ENCODE assay signal across 8 cellular contexts in the genomic region with DNA sequence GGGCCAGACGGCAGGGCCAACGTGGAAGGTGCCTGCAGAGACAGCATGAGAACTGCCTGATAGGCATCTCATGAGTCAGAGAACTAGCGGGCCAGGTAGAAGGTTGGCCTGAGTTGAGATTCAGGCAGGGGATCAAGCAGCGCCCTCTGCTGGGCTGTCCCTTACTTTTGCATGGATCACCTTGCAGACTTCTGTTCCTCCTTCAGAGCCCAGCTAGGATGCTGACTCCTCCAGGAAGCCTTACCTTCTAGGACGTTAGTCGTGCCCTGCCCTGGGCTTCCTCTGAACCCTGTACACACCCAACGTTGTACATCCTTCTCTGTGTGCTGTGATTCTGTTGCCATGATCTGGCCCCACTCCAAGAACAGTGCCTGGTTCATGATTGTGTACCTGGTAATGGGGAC.
A peak's percentile ranks its signal among the peaks of the same experiment; 100 is the strongest.
DNase-seq lines count a peak whose midpoint lies in the region; ATAC-seq lines count a peak whose summit lies in the region.

No MANE protein-coding gene starts in this region.

- H3K36me3 ChIP-seq in trophoblast cell (ENCODE audit: control insufficient read depth in 1 of 2, insufficient read depth in 2 of 2, low read length in 2 of 2), result no peaks in the 10 kb centered on the region

- no CpG with 5 or more reads among the region's 7 CpGs for WGBS in trophoblast cell (ENCODE audit: extremely low coverage, insufficient coverage, insufficient read length)

- DNase-seq in activated CD8-positive, alpha-beta memory T cell treated with anti-CD3 and anti-CD28 coated beads, Interleukin-2, amount 50 U/mL, for 48 hours, result peak; percentile 81
- DNase-seq in activated CD8-positive, alpha-beta memory T cell treated with anti-CD3 and anti-CD28 coated beads for 24 hours, result no peak
- peak; percentile 7 for DNase-seq in NCI-H345 treated with DMSO at 0.1 percent for 48 hours (lab: John Stamatoyannopoulos, UW; ENCODE audit: unreplicated experiment)
- DNase-seq in ecto neural progenitor cell (ENCODE audit: low spot score), result peak; percentile 75
- DNase-seq in trophoblast cell, result peak; percentile 96 to 97
- no peak for DNase-seq in GM19240 (ENCODE audit: insufficient read length, low spot score)
- no peak for DNase-seq in GM03348 (ENCODE audit: low spot score)

- H3K4me2 ChIP-seq in trophoblast cell (ENCODE audit: low read length), result no peak overlapping the region

- no peak overlapping the region for H2AK5ac ChIP-seq in trophoblast cell (ENCODE audit: low read length)

- H3K79me2 ChIP-seq in trophoblast cell (ENCODE audit: control insufficient read depth, insufficient read depth, low read length, poor library complexity), result no peaks in the 10 kb centered on the region

- no peak overlapping the region for H3K27ac ChIP-seq in trophoblast cell (ENCODE audit: low read depth, low read length)

- no peak overlapping the region for H2BK12ac ChIP-seq in trophoblast cell (ENCODE audit: low read length)

- no peak overlapping the region for H3K9ac ChIP-seq in trophoblast cell (ENCODE audit: low read length)

- H3K18ac ChIP-seq in trophoblast cell (ENCODE audit: low read length), result no peak overlapping the region

- H3K4me1 ChIP-seq in trophoblast cell (ENCODE audit: control insufficient read depth in 1 of 2, insufficient read depth in 2 of 2, low read length in 2 of 2), result peaks cover 0 to 6% of the 10 kb centered on the region in 2 experiments

- H3K79me1 ChIP-seq in trophoblast cell (ENCODE audit: low read length), result no peaks in the 10 kb centered on the region

- H2AFZ ChIP-seq in trophoblast cell (ENCODE audit: insufficient read depth, low read length, poor library complexity), result no peak overlapping the region

- H4K91ac ChIP-seq in trophoblast cell (ENCODE audit: low read depth, low read length), result no peak overlapping the region

- no peak for ATAC-seq in HG03457 (IDR thresholded peaks at IDR 0.05; ENCODE audit: unreplicated experiment)

- H4K12ac ChIP-seq in trophoblast cell (ENCODE audit: low read depth, low read length), result no peak overlapping the region

- no peaks in the 10 kb centered on the region for H3K27me3 ChIP-seq in trophoblast cell (ENCODE audit: insufficient read depth, low read length)

- H3K14ac ChIP-seq in trophoblast cell (ENCODE audit: low read length), result no peak overlapping the region

- H3K4ac ChIP-seq in trophoblast cell (ENCODE audit: low read depth, low read length), result no peak overlapping the region

- H4K8ac ChIP-seq in trophoblast cell (ENCODE audit: low read depth, low read length), result no peak overlapping the region

- no peak overlapping the region for H3K23ac ChIP-seq in trophoblast cell (ENCODE audit: low read length)

- no peak overlapping the region for H2BK120ac ChIP-seq in trophoblast cell (ENCODE audit: insufficient read depth, low read length, poor library complexity)

- no peak overlapping the region for H2BK5ac ChIP-seq in trophoblast cell (ENCODE audit: low read depth, low read length, poor library complexity)

- no peak overlapping the region for H3K4me3 ChIP-seq in trophoblast cell (ENCODE audit: low read depth, low read length)

- H3K9me3 ChIP-seq in trophoblast cell (ENCODE audit: insufficient read depth, low read depth, low read length), result no peaks in the 10 kb centered on the region

Comparison
In these comparisons a context has a peak if more than half of its experiments do, and no peak if none do; other contexts are left out.
1. DNase-seq: peak in activated CD8-positive, alpha-beta memory T cell treated with anti-CD3 and anti-CD28 coated beads, Interleukin-2, amount 50 U/mL, for 48 hours (single experiment), NCI-H345 treated with DMSO at 0.1 percent for 48 hours (single experiment), ecto neural progenitor cell (single experiment) and trophoblast cell (2 of 2); none in activated CD8-positive, alpha-beta memory T cell treated with anti-CD3 and anti-CD28 coated beads for 24 hours (single experiment), GM19240 (single experiment) and GM03348 (single experiment).